ENCODE assay signal across 9 cellular contexts in genomic region chr1:51313961-51314777, GRCh38. TPM values are rescaled to one million over a fixed set of nuclear protein-coding genes. Genes with fewer than 3 reads are reported as not detected.
DNase-seq lines count a peak whose midpoint lies in the region; ATAC-seq and FAIRE-seq lines count a peak whose summit lies in the region.
"Had no signal": no experiment of that assay in that cellular context is flagged by ENCODE, and none has a peak within 500 bp of the region (broad histone marks: within the 10 kb centered on the region; RNA-seq: fewer than 3 reads in every experiment).

No MANE protein-coding gene starts in this region.

- no peaks in the 10 kb centered on the region for H3K9me3 Mint-ChIP-seq in activated naive CD8-positive, alpha-beta T cell treated with anti-CD3 and anti-CD28 coated beads, Interleukin-2, amount 50 U/mL, for 24 hours
- no peaks in the 10 kb centered on the region for H3K9me3 Mint-ChIP-seq in activated naive CD8-positive, alpha-beta T cell treated with anti-CD3 and anti-CD28 coated beads for 36 hours

- H3K4me3 Mint-ChIP-seq in activated naive CD8-positive, alpha-beta T cell treated with anti-CD3 and anti-CD28 coated beads, Interleukin-2, amount 50 U/mL, for 24 hours: no peak overlapping the region
- no peak overlapping the region for H3K4me3 Mint-ChIP-seq in activated naive CD8-positive, alpha-beta T cell treated with anti-CD3 and anti-CD28 coated beads for 36 hours

- no peaks in the 10 kb centered on the region for H3K9me3 ChIP-seq in adipocyte (ENCODE audit: control insufficient read depth, low read length)

- peaks cover 18% of the 10 kb centered on the region for H3K4me1 Mint-ChIP-seq in activated naive CD8-positive, alpha-beta T cell treated with anti-CD3 and anti-CD28 coated beads, Interleukin-2, amount 50 U/mL, for 24 hours
- peaks cover 5% of the 10 kb centered on the region for H3K4me1 Mint-ChIP-seq in activated naive CD8-positive, alpha-beta T cell treated with anti-CD3 and anti-CD28 coated beads for 36 hours

- FAIRE-seq in urothelium cell line (lab: Jason Lieb, UNC): no peak

- no peaks in the 10 kb centered on the region for H3K36me3 ChIP-seq in adipocyte (ENCODE audit: control insufficient read depth, insufficient read depth, low read length, severe bottlenecking)

- H3K4me3 ChIP-seq in adipocyte (ENCODE audit: low read length): no peak overlapping the region
- H3K4me3 ChIP-seq: dorsolateral prefrontal cortex had no signal

- H3K27me3 Mint-ChIP-seq in activated naive CD8-positive, alpha-beta T cell treated with anti-CD3 and anti-CD28 coated beads, Interleukin-2, amount 50 U/mL, for 24 hours: no peaks in the 10 kb centered on the region
- H3K27me3 Mint-ChIP-seq in activated naive CD8-positive, alpha-beta T cell treated with anti-CD3 and anti-CD28 coated beads for 36 hours: no peaks in the 10 kb centered on the region

- ATAC-seq in activated naive CD8-positive, alpha-beta T cell treated with anti-CD3 and anti-CD28 coated beads, Interleukin-2, amount 50 U/mL, for 24 hours: peak; percentile 56

- peak overlapping the region; percentile 2 for H3K27ac Mint-ChIP-seq in activated naive CD8-positive, alpha-beta T cell treated with anti-CD3 and anti-CD28 coated beads, Interleukin-2, amount 50 U/mL, for 24 hours
- no peak overlapping the region for H3K27ac Mint-ChIP-seq in activated naive CD8-positive, alpha-beta T cell treated with anti-CD3 and anti-CD28 coated beads for 36 hours

- no peaks in the 10 kb centered on the region for H3K36me3 Mint-ChIP-seq in activated naive CD8-positive, alpha-beta T cell treated with anti-CD3 and anti-CD28 coated beads, Interleukin-2, amount 50 U/mL, for 24 hours (ENCODE audit: low read depth)
- no peaks in the 10 kb centered on the region for H3K36me3 Mint-ChIP-seq in activated naive CD8-positive, alpha-beta T cell treated with anti-CD3 and anti-CD28 coated beads for 36 hours

- peak overlapping the region; percentile 56 for H3K9ac ChIP-seq in adipocyte (ENCODE audit: low read length)

- H3K27me3 ChIP-seq in adipocyte (replicated peaks; ENCODE audit: control insufficient read depth, insufficient read depth, low read length): no peaks in the 10 kb centered on the region
- H3K27me3 ChIP-seq: dorsolateral prefrontal cortex had no signal

- H3K4me1 ChIP-seq in adipocyte (ENCODE audit: control insufficient read depth, insufficient read depth, low read length): peaks cover 15% of the 10 kb centered on the region

- no peak for DNase-seq in activated naive CD8-positive, alpha-beta T cell treated with anti-CD3 and anti-CD28 coated beads, Interleukin-2, amount 50 U/mL, for 24 hours
- no peak for DNase-seq in activated naive CD8-positive, alpha-beta T cell treated with anti-CD3 and anti-CD28 coated beads for 36 hours
- DNase-seq in adipocyte (ENCODE audit: low read depth): peak; percentile 48
- peak; percentile 94 for DNase-seq in kidney tubule cell (ENCODE audit: low spot score)
- DNase-seq in urothelium cell line (ENCODE audit: low spot score): peak; percentile 57
- DNase-seq in iPS-NIHi11 (ENCODE audit: low spot score): no peak
- DNase-seq in activated T-cell treated with anti-CD3 and anti-CD28 coated beads, Interleukin-2, amount 50 U/mL, for 1 hour: no peak
- DNase-seq in GOT3 (lab: John Stamatoyannopoulos, UW): no peak

RNA-seq across cellular contexts. Expression of gene TTC39A, which starts 16.2 kb away (rescaled TPM):
- not detected for total RNA-seq in activated naive CD8-positive, alpha-beta T cell treated with anti-CD3 and anti-CD28 coated beads for 36 hours

Comparison
In these comparisons a context has a peak if more than half of its experiments do, and no peak if none do; other contexts are left out.
1. DNase-seq: peak in adipocyte (single experiment), kidney tubule cell (single experiment) and urothelium cell line (single experiment); none in activated naive CD8-positive, alpha-beta T cell treated with anti-CD3 and anti-CD28 coated beads, Interleukin-2, amount 50 U/mL, for 24 hours (single experiment), activated naive CD8-positive, alpha-beta T cell treated with anti-CD3 and anti-CD28 coated beads for 36 hours (single experiment), iPS-NIHi11 (single experiment), activated T-cell treated with anti-CD3 and anti-CD28 coated beads, Interleukin-2, amount 50 U/mL, for 1 hour (single experiment) and GOT3 (single experiment).